ENCODE assay signal across 9 cellular contexts in the genomic region with DNA sequence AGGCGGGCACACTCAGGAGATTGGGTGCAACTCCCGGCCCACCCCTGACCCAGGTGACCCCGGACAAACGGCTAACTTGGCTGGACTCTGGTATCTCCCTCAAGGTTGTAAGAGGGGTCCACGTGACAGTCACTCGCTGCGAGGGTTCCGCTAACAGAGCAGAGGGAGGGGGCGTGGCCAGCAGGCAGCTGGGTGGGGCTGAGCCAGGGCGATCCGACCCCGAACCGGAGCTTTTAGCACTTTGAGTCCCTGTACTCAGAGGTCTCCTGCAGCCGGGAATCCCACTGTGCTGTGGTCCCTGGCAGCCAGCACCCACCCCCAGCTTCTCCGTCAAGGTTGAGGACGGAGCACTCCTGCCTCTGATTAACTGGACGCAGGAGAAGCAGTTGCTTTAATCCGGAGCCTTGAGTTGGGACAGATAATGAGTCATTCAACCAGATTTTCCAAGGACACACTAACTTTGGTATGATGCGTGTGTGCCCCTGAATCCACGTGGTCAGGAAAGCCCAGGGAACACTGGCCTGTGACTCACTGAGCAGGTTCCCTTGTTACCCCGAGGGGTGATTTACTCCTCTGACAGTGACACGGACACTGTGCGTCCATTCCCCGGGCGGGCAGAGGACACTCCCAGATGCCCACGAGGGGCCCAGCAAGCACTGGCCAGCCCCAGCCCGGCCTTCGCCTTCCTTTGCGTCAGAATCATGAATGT. TPM values are rescaled to one million over a fixed set of nuclear protein-coding genes. Genes with fewer than 3 reads are reported as not detected.
DNase-seq lines count a peak whose midpoint lies in the region; ATAC-seq and TF ChIP-seq lines count a peak whose summit lies in the region.
"Had no signal": no experiment of that assay in that cellular context is flagged by ENCODE, and none has a peak within 500 bp of the region (broad histone marks: within the 10 kb centered on the region; RNA-seq: fewer than 3 reads in every experiment).

No MANE protein-coding gene starts in this region.

- H2AFZ ChIP-seq in OCI-LY7 (ENCODE audit: low read length) = no peak overlapping the region

- H3K4me1 Mint-ChIP-seq in Calu3 (ENCODE audit: low read depth, unreplicated experiment) = no peaks in the 10 kb centered on the region
- peaks cover 20% of the 10 kb centered on the region for H3K4me1 Mint-ChIP-seq in activated CD4-positive, alpha-beta T cell treated with anti-CD3 and anti-CD28 coated beads, Interleukin-2, amount 10 ng/mL, durations not matched to agents 24 days and 14 days

- DNase-seq in Calu3 = peak; percentile 21
- peak; percentile 90 for DNase-seq in M059J (ENCODE audit: low read depth)
- peak; percentile 66 for DNase-seq in coronary artery (ENCODE audit: low spot score)
- DNase-seq in myocyte (ENCODE audit: low read depth) = peak; percentile 34
- no peak for DNase-seq in OCI-LY7 (ENCODE audit: low spot score)
- DNase-seq in activated CD4-positive, alpha-beta T cell treated with anti-CD3 and anti-CD28 coated beads, Interleukin-2, amount 10 ng/mL, durations not matched to agents 24 days and 14 days = no peak
- no peak for DNase-seq in occipital lobe (lab: John Stamatoyannopoulos, UW)

- no peak overlapping the region for H3K27ac Mint-ChIP-seq in Calu3 (ENCODE audit: unreplicated experiment)
- no peak overlapping the region for H3K27ac Mint-ChIP-seq in activated CD4-positive, alpha-beta T cell treated with anti-CD3 and anti-CD28 coated beads, Interleukin-2, amount 10 ng/mL, durations not matched to agents 24 days and 14 days
- H3K27ac Mint-ChIP-seq: T-helper 1 cell treated with Interleukin-12 subunit alpha and Interleukin-12 subunit beta and Interleukin-4 antibody, amounts not matched to agents 30 μg/mL and 1 μg/mL, for 36 hours had no signal

- BruUV-seq in Calu3 (replicated peaks; lab: Mats Ljungman, UMichigan) (no TSS peak), OCI-LY7 (replicated peaks; lab: Mats Ljungman, UMichigan) (no TSS peak)

- ATAC-seq in HG02870 (IDR thresholded peaks at IDR 0.05; ENCODE audit: unreplicated experiment) = no peak

- POLR2A ChIA-PET in OCI-LY7 (lab: Charles Lee) = no interaction called here

- H3K79me2 ChIP-seq in OCI-LY7 (ENCODE audit: insufficient read depth, low read depth, low read length) = no peaks in the 10 kb centered on the region

- H3K4me1 ChIP-seq in OCI-LY7 (ENCODE audit: insufficient read depth, low read length, poor library complexity, severe bottlenecking) = no peaks in the 10 kb centered on the region

- no peaks in the 10 kb centered on the region for H3K9me3 Mint-ChIP-seq in Calu3 (ENCODE audit: low read depth, unreplicated experiment)
- H3K9me3 Mint-ChIP-seq in activated CD4-positive, alpha-beta T cell treated with anti-CD3 and anti-CD28 coated beads, Interleukin-2, amount 10 ng/mL, durations not matched to agents 24 days and 14 days = peaks cover 6% of the 10 kb centered on the region

- no peak overlapping the region for H3K4me2 ChIP-seq in OCI-LY7 (ENCODE audit: low read length)

- intact Hi-C loops in Calu3 (cut with micrococcal nuclease; ENCODE audit: unreplicated experiment) (no loop called here), OCI-LY7 (cut with micrococcal nuclease; ENCODE audit: unreplicated experiment) (no loop called here)
- intact Hi-C loops in activated CD4-positive, alpha-beta T cell treated with anti-CD3 and anti-CD28 coated beads, Interleukin-2, amount 10 ng/mL, durations not matched to agents 24 days and 14 days (cut with micrococcal nuclease) = no loop called here

- H3K9me2 ChIP-seq in OCI-LY7 (ENCODE audit: insufficient read depth, low read length) = no peaks in the 10 kb centered on the region

- no peaks in the 10 kb centered on the region for H4K20me1 ChIP-seq in OCI-LY7 (ENCODE audit: insufficient read depth, low read length)

- H3K4me3 Mint-ChIP-seq in Calu3 (ENCODE audit: low read depth, unreplicated experiment) = no peak overlapping the region
- H3K4me3 Mint-ChIP-seq in activated CD4-positive, alpha-beta T cell treated with anti-CD3 and anti-CD28 coated beads, Interleukin-2, amount 10 ng/mL, durations not matched to agents 24 days and 14 days = no peak overlapping the region
- H3K4me3 Mint-ChIP-seq: T-helper 1 cell treated with Interleukin-12 subunit alpha and Interleukin-12 subunit beta and Interleukin-4 antibody, amounts not matched to agents 30 μg/mL and 1 μg/mL, for 36 hours had no signal

- H3K36me3 Mint-ChIP-seq in Calu3 (ENCODE audit: insufficient read depth, unreplicated experiment) = no peaks in the 10 kb centered on the region
- peaks cover 32% of the 10 kb centered on the region for H3K36me3 Mint-ChIP-seq in activated CD4-positive, alpha-beta T cell treated with anti-CD3 and anti-CD28 coated beads, Interleukin-2, amount 10 ng/mL, durations not matched to agents 24 days and 14 days (ENCODE audit: low read depth)

- peaks cover 67% of the 10 kb centered on the region for H3K27me3 Mint-ChIP-seq in Calu3 (ENCODE audit: unreplicated experiment)
- no peaks in the 10 kb centered on the region for H3K27me3 Mint-ChIP-seq in activated CD4-positive, alpha-beta T cell treated with anti-CD3 and anti-CD28 coated beads, Interleukin-2, amount 10 ng/mL, durations not matched to agents 24 days and 14 days

- H3K27ac ChIP-seq in coronary artery (no peak overlapping the region), OCI-LY7 (ENCODE audit: low read depth, low read length, poor library complexity, severe bottlenecking) (no peak overlapping the region)

- H3K9me3 ChIP-seq in OCI-LY7 (ENCODE audit: low read length) = no peaks in the 10 kb centered on the region

- TF ChIP-seq CTCF in Calu3 (IDR thresholded peaks at IDR 0.05; ENCODE audit: unreplicated experiment) = no peak
- no peak for TF ChIP-seq CTCF in coronary artery (IDR thresholded peaks at IDR 0.05)
- TF ChIP-seq CTCF in OCI-LY7 (conservative IDR thresholded peaks at IDR 0.05; ENCODE audit: low read length) = no peak

- H3K4me3 ChIP-seq in coronary artery = no peak overlapping the region
- no peak overlapping the region for H3K4me3 ChIP-seq in OCI-LY7 (ENCODE audit: low read depth, low read length, poor library complexity, severe bottlenecking)

- CTCF ChIA-PET in Calu3 (lab: Charles Lee) = no interaction called here
- CTCF ChIA-PET in OCI-LY7 (lab: Charles Lee; ENCODE audit: unreplicated experiment) = no interaction called here

- no peaks in the 10 kb centered on the region for H3K36me3 ChIP-seq in OCI-LY7 (ENCODE audit: insufficient read depth, low read length)

RNA-seq across cellular contexts. Expression of gene TRPM2, which starts 16.8 kb away (rescaled TPM):
- total RNA-seq in Calu3 (2022) = not detected in 2 replicates
- total RNA-seq in M059J (2014; rRNA removed; shearing (Covaris generic)) = 0.99 and 1.3 TPM in 2 replicates
- total RNA-seq in myocyte = not detected in 2 replicates
- polyA plus RNA-seq in myocyte (2012) = 0.03 TPM
- total RNA-seq in OCI-LY7 (2014; rRNA removed; shearing (Covaris generic)) = 1.8 and 2.8 TPM in 2 replicates
- total RNA-seq in OCI-LY7 (2022) = 3.8 and 7.1 TPM in 2 replicates
- total RNA-seq in activated CD4-positive, alpha-beta T cell treated with anti-CD3 and anti-CD28 coated beads, Interleukin-2, amount 10 ng/mL, durations not matched to agents 24 days and 14 days = 9.1 and 9.8 TPM in 2 replicates
- total RNA-seq in occipital lobe = 1.2 TPM

RNA-seq across cellular contexts. Expression of gene CFAP410, which starts 31.0 kb away (rescaled TPM):
- total RNA-seq in Calu3 (2022) (7.5 and 8.6 TPM in 2 replicates), myocyte (28.1 and 38.0 TPM in 2 replicates), OCI-LY7 (2022) (15.0 and 15.1 TPM in 2 replicates), occipital lobe (5.0 TPM)
- 30.5 and 33.4 TPM in 2 replicates for total RNA-seq in M059J (2014; rRNA removed; shearing (Covaris generic))
- polyA plus RNA-seq in myocyte (2012) = 28.1 TPM
- total RNA-seq in OCI-LY7 (2014; rRNA removed; shearing (Covaris generic)) = 11.9 and 20.6 TPM in 2 replicates
- 15.1 and 18.5 TPM in 2 replicates for total RNA-seq in activated CD4-positive, alpha-beta T cell treated with anti-CD3 and anti-CD28 coated beads, Interleukin-2, amount 10 ng/mL, durations not matched to agents 24 days and 14 days

Comparison
In these comparisons a context has a peak if more than half of its experiments do, and no peak if none do; other contexts are left out.
1. DNase-seq: peak in Calu3 (single experiment), M059J (single experiment), coronary artery (single experiment) and myocyte (single experiment); none in OCI-LY7 (single experiment), activated CD4-positive, alpha-beta T cell treated with anti-CD3 and anti-CD28 coated beads, Interleukin-2, amount 10 ng/mL, durations not matched to agents 24 days and 14 days (single experiment) and occipital lobe (single experiment).